Comparison of ENCODE assay signal across 17 cellular contexts in genomic region chr2:132417430-132418035, GRCh38. TPM values are rescaled to one million over a fixed set of nuclear protein-coding genes. Genes with fewer than 3 reads are reported as not detected.
DNase-seq lines count a peak whose midpoint lies in the region; ATAC-seq, FAIRE-seq and TF ChIP-seq lines count a peak whose summit lies in the region.
"Had no signal": no experiment of that assay in that cellular context is flagged by ENCODE, and none has a peak within 500 bp of the region (broad histone marks: within the 10 kb centered on the region; RNA-seq: fewer than 3 reads in every experiment).

No MANE protein-coding gene starts in this region.

- CTCF ChIA-PET in A549 (lab: Yijun Ruan, JAX) = interaction anchor here (0.5 to 2.2 kb wide), 5 partner anchors 16 to 132 kb away, joined by 3 to 7 read pairs (median 4); no protein-coding TSS in a partner anchor
- CTCF ChIA-PET in WTC11 (lab: Charles Lee) = no interaction called here
- CTCF ChIA-PET in HepG2 (lab: Yijun Ruan, JAX; ENCODE audit: low intra/inter-chr PET ratio, low total read pairs) = no interaction called here

- DNase-seq in A549 (ENCODE audit: low read depth in 1 of 2, low spot score in 1 of 2) = no peak
- no peak for DNase-seq in WTC11 (ENCODE audit: low spot score)
- no peak for DNase-seq in HepG2 (ENCODE audit: low spot score)
- DNase-seq in progenitor cell of endocrine pancreas (ENCODE audit: low spot score, unreplicated experiment) = no peak
- DNase-seq in left lobe of liver (ENCODE audit: low spot score) = no peak
- no peak for DNase-seq in HuH-7.5 (ENCODE audit: low spot score)
- no peak for DNase-seq in NCI-H510A (lab: John Stamatoyannopoulos, UW)
- DNase-seq: activated CD4-positive, alpha-beta T cell treated with anti-CD3 and anti-CD28 coated beads, Interleukin-2, amount 50 U/mL, for 48 hours; activated naive CD4-positive, alpha-beta T cell treated with anti-CD3 and anti-CD28 coated beads, Interleukin-2, amount 50 U/mL, for 16 hours; activated T-cell treated with anti-CD3 and anti-CD28 coated beads, Interleukin-2, amount 50 U/mL, for 24 hours; cortex of kidney; foreskin melanocyte; stimulated activated CD8-positive, alpha-beta memory T cell treated with anti-CD3 and anti-CD28 coated beads, Interleukin-4, amount 100 ng/mL, for 48 hours had no signal

- H3K9me3 ChIP-seq in A549 (no peaks in the 10 kb centered on the region), HepG2 (ENCODE audit: low read length) (no peaks in the 10 kb centered on the region)
- H3K9me3 ChIP-seq: suprapubic skin had no signal

- H3K4me3 Mint-ChIP-seq in WTC11 = peak overlapping the region; percentile 37
- peak overlapping the region; percentile 16 for H3K4me3 Mint-ChIP-seq in progenitor cell of endocrine pancreas (ENCODE audit: low read depth)
- H3K4me3 Mint-ChIP-seq: activated T-cell treated with anti-CD3 and anti-CD28 coated beads, Interleukin-2, amount 50 U/mL, for 24 hours had no signal

- H3K4me2 ChIP-seq in A549 (peak overlapping the region; percentile 72), HepG2 (ENCODE audit: low read depth, low read length) (no peak overlapping the region)

- peaks cover 3 to 20% of the 10 kb centered on the region in 2 experiments; a peak in 3 of 5 replicates for H3K27me3 ChIP-seq in HepG2 (ENCODE audit: control insufficient read depth in 1 of 2, insufficient read depth in 2 of 2, low read length in 2 of 2)
- H3K27me3 ChIP-seq: suprapubic skin had no signal

- POLR2A ChIA-PET in A549 (lab: Yijun Ruan, JAX) = no interaction called here
- POLR2A ChIA-PET in WTC11 (lab: Charles Lee) = no interaction called here
- POLR2A ChIA-PET in HepG2 (lab: Yijun Ruan, JAX) = interaction anchor here (2.1 kb wide), 1 partner anchor 8 kb away, joined by 10 read pairs; no protein-coding TSS in a partner anchor

- intact Hi-C loops in HepG2 (cut with micrococcal nuclease; ENCODE audit: unreplicated experiment) = loop anchor here (2.0 kb wide), 1 partner anchor 23 kb away; no protein-coding TSS in a partner anchor

- no peak for TF ChIP-seq RAD21 in A549 (conservative IDR thresholded peaks at IDR 0.05 in 1 of 2, IDR thresholded peaks at IDR 0.05 in 1 of 2)
- no peak for TF ChIP-seq RAD21 in HepG2 (CRISPR knock-in tag; IDR thresholded peaks at IDR 0.05)

- H3K4me1 ChIP-seq in A549 (peaks cover 57% of the 10 kb centered on the region), HepG2 (ENCODE audit: insufficient read depth, low read length) (peaks cover 21% of the 10 kb centered on the region)

- TF ChIP-seq CTCF in A549 (IDR thresholded peaks at IDR 0.05) (no peak), WTC11 (IDR thresholded peaks at IDR 0.05) (no peak), HepG2 (CRISPR knock-in tag; IDR thresholded peaks at IDR 0.05) (no peak), progenitor cell of endocrine pancreas (IDR thresholded peaks at IDR 0.05; ENCODE audit: unreplicated experiment) (no peak)

- TF ChIP-seq POLR2A in A549 (IDR thresholded peaks at IDR 0.05; ENCODE audit: low read length) (no peak), HepG2 (IDR thresholded peaks at IDR 0.05; ENCODE audit: insufficient read depth in 1 of 2, low read depth in 2 of 2, low read length in 2 of 2) (no peak)

- TF ChIP-seq EP300 in A549 (IDR thresholded peaks at IDR 0.05) = no peak
- TF ChIP-seq EP300 in HepG2 (IDR thresholded peaks at IDR 0.05; ENCODE audit: low read depth in 2 of 2, low read length in 2 of 2) = no peak
- TF ChIP-seq EP300 in HepG2 (CRISPR knock-in tag; IDR thresholded peaks at IDR 0.05; ENCODE audit: borderline replicate concordance) = no peak

- H3K4me1 Mint-ChIP-seq in WTC11 (peaks cover 43% of the 10 kb centered on the region), progenitor cell of endocrine pancreas (ENCODE audit: low read depth) (peaks cover 31% of the 10 kb centered on the region)

- H3K27ac Mint-ChIP-seq in WTC11 = no peak overlapping the region
- H3K27ac Mint-ChIP-seq in progenitor cell of endocrine pancreas = no peak overlapping the region
- H3K27ac Mint-ChIP-seq: activated T-cell treated with anti-CD3 and anti-CD28 coated beads, Interleukin-2, amount 50 U/mL, for 24 hours had no signal

- no peak overlapping the region for H3K9ac ChIP-seq in HepG2 (ENCODE audit: insufficient read depth, low read depth, low read length)
- H3K9ac ChIP-seq: parathyroid adenoma had no signal

- H2AFZ ChIP-seq in HepG2 (ENCODE audit: low read length) = no peak overlapping the region

- H3K36me3 Mint-ChIP-seq in WTC11 = no peaks in the 10 kb centered on the region
- no peaks in the 10 kb centered on the region for H3K36me3 Mint-ChIP-seq in progenitor cell of endocrine pancreas (ENCODE audit: insufficient read depth)

- no peaks in the 10 kb centered on the region for H4K20me1 ChIP-seq in HepG2 (ENCODE audit: insufficient read depth, low read length)

- H3K36me3 ChIP-seq in HepG2 (replicated peaks in 1 of 2; ENCODE audit: control insufficient read depth in 1 of 2, insufficient read depth in 2 of 2, low read length in 2 of 2) = no peaks in the 10 kb centered on the region
- H3K36me3 ChIP-seq: suprapubic skin had no signal

- no peak for FAIRE-seq in A549 (lab: Jason Lieb, UNC)
- no peak for FAIRE-seq in HepG2 (lab: Jason Lieb, UNC)

- ATAC-seq in A549 = no peak
- no peak for ATAC-seq in WTC11
- no peak for ATAC-seq in HepG2
- ATAC-seq in left lobe of liver = no peak
- ATAC-seq in activated CD4-positive, CD25-positive, alpha-beta regulatory T cell treated with anti-CD3 and anti-CD28 coated beads, Interleukin-2, amount 50 U/mL, for 24 hours = no peak

- H3K27ac ChIP-seq in A549 = peak overlapping the region; percentile 85 to 97
- H3K27ac ChIP-seq in HepG2 (ENCODE audit: extremely low read length, insufficient read depth, low read length) = no peak overlapping the region

- H3K27me3 Mint-ChIP-seq in WTC11 (ENCODE audit: low read depth) (peaks cover 91% of the 10 kb centered on the region), progenitor cell of endocrine pancreas (peaks cover 12% of the 10 kb centered on the region)

- H3K4me3 ChIP-seq in A549 (peak overlapping the region; percentile 47), HepG2 (replicated peaks in 1 of 3; ENCODE audit: insufficient read depth in 1 of 3, low read depth in 2 of 3, low read length in 3 of 3) (no peak overlapping the region)

- in situ Hi-C loops in HepG2 (cut with HindIII; ENCODE audit: extremely low pct_ligation_motif_present, low pct_unique_long_range_greater_than_20kb) = no loop called here

- no TSS peak for BruUV-seq in HepG2 (replicated peaks; lab: Mats Ljungman, UMichigan)

- 90% methylated on average over 29 of the region's 30 CpGs for WGBS in A549 (ENCODE audit: missing lambda C conversion rate)
- WGBS in HepG2 (ENCODE audit: low lambda C conversion rate) = 91% methylated on average over 28 of the region's 30 CpGs

- no peaks in the 10 kb centered on the region for H3K79me2 ChIP-seq in HepG2 (ENCODE audit: insufficient read depth, low read length)
- H3K79me2 ChIP-seq: parathyroid adenoma had no signal

- no peaks in the 10 kb centered on the region for H3K9me3 Mint-ChIP-seq in WTC11
- H3K9me3 Mint-ChIP-seq in progenitor cell of endocrine pancreas (ENCODE audit: low read depth) = no peaks in the 10 kb centered on the region
- H3K9me3 Mint-ChIP-seq: activated T-cell treated with anti-CD3 and anti-CD28 coated beads, Interleukin-2, amount 50 U/mL, for 24 hours had no signal

TF ChIP-seq in A549, 52 proteins besides CTCF, POLR2A, EP300 and RAD21 (continues in another document):
- TF ChIP-seq JUN (IDR thresholded peaks at IDR 0.05) = no peak
- no peak for TF ChIP-seq FOSB (CRISPR knock-in tag; IDR thresholded peaks at IDR 0.05)
- no peak for TF ChIP-seq MYC (IDR thresholded peaks at IDR 0.05; ENCODE audit: borderline replicate concordance, low read length)

RNA-seq across cellular contexts. Expression of gene GPR39, which starts 0.9 kb away (rescaled TPM):
- polyA plus RNA-seq in A549 (2011; rRNA removed) (11.8 and 14.4 TPM in 2 replicates), A549 (2017; fragmentation: RNase III; extraction: RNeasy Plus Mini Kit Qiagen cat#74134 plus additional on column Dnase treatment) (11.3 to 13.3 TPM (median 12.1 TPM) in 3 replicates), HepG2 (2011; rRNA removed) (0.16 and 0.55 TPM in 2 replicates)
- polyA plus RNA-seq in A549 (2012; cell fraction: cytosol; rRNA removed) = 17.4 and 26.0 TPM in 2 replicates
- 41.1 and 67.7 TPM in 2 replicates for polyA plus RNA-seq in A549 (2012; cell fraction: nucleus; rRNA removed)
- polyA minus RNA-seq in A549 (2011; rRNA and poly(A)+ RNA removed) = 87.3 and 92.5 TPM in 2 replicates
- total RNA-seq in WTC11 (2021) (0.74 to 1.2 TPM (median 0.85 TPM) in 3 replicates), HepG2 (2016; rRNA removed; fragmentation: Illumina TruSeq; extraction: Trizol) (0.51 and 0.62 TPM in 2 replicates), progenitor cell of endocrine pancreas (4.0 and 4.6 TPM in 2 replicates), left lobe of liver (7.4 TPM)
- total RNA-seq in HepG2 (2016; cell fraction: cytosol; rRNA removed; fragmentation: Illumina TruSeq; extraction: Trizol; ENCODE audit: low read depth) = 0.18 TPM in 1 of 2 replicates, not detected in the other
- 0.21 and 0.84 TPM in 2 replicates for total RNA-seq in HepG2 (2016; cell fraction: insoluble cytoplasmic fraction; rRNA removed; fragmentation: Illumina TruSeq; extraction: Trizol)
- 0.24 and 0.28 TPM in 2 replicates for total RNA-seq in HepG2 (2016; cell fraction: membrane; rRNA removed; fragmentation: Illumina TruSeq; extraction: Trizol)
- total RNA-seq in HepG2 (2016; cell fraction: nucleus; rRNA removed; fragmentation: Illumina TruSeq; extraction: Trizol) = 1.7 and 2.3 TPM in 2 replicates
- 0.19 and 0.34 TPM in 2 replicates for polyA plus RNA-seq in HepG2 (2011; cell fraction: cytosol; rRNA removed)
- polyA plus RNA-seq in HepG2 (2011; cell fraction: nucleus; rRNA removed) = 0.23 and 0.42 TPM in 2 replicates
- 0.36 and 0.47 TPM in 2 replicates for polyA plus RNA-seq in HepG2 (2012)
- polyA plus RNA-seq in HepG2 (2016; cell fraction: cytosol; fragmentation: Illumina TruSeq; extraction: Trizol; ENCODE audit: low read depth) = 0.28 TPM in 1 of 2 replicates, not detected in the other
- 0.17 and 0.29 TPM in 2 replicates for polyA plus RNA-seq in HepG2 (2016; cell fraction: insoluble cytoplasmic fraction; fragmentation: Illumina TruSeq; extraction: Trizol; ENCODE audit: low read depth)
- 0.08 and 0.23 TPM in 2 replicates for polyA plus RNA-seq in HepG2 (2016; cell fraction: membrane; fragmentation: Illumina TruSeq; extraction: Trizol; ENCODE audit: low read depth)
- polyA plus RNA-seq in HepG2 (2016; cell fraction: nucleus; fragmentation: Illumina TruSeq; extraction: Trizol; ENCODE audit: insufficient read depth, low read depth) = 0.42 and 0.97 TPM in 2 replicates
- polyA minus RNA-seq in HepG2 (2011; rRNA and poly(A)+ RNA removed; ENCODE audit: low replicate concordance) = 5.2 and 30.2 TPM in 2 replicates
- polyA minus RNA-seq in HepG2 (2011; cell fraction: cytosol; rRNA and poly(A)+ RNA removed) = 0.44 TPM in 1 of 2 replicates, not detected in the other
- 2.4 and 3.7 TPM in 2 replicates for polyA minus RNA-seq in HepG2 (2011; cell fraction: nucleus; rRNA and poly(A)+ RNA removed)
- total RNA-seq: T-helper 1 cell treated with Interleukin-12 subunit alpha and Interleukin-12 subunit beta and Interleukin-4 antibody, amounts not matched to agents 30 ng/mL and 1 ng/mL, for 36 hours had no signal
